Comparison of ENCODE assay signal across 35 cellular contexts in the genomic region with DNA sequence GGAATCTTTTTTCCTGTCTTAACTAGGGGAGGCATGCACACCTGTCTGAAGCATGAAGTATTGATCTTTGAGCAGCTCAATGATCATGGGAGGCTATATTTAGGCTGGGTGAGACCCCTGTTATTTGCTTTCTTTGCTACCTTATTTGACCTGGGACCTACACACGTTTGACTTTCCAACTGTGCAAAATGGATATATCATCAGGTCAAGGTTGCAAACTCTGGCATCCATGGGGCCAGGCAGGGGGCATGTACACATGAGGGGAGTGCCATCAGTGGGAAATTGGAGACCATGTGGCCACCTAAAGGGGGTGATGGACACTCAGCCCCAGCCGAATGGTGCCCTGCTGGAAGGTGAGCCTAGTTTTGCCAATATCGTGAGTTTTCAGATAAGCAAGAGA.
DNase-seq lines count a peak whose midpoint lies in the region; ATAC-seq, FAIRE-seq and TF ChIP-seq lines count a peak whose summit lies in the region.
"Had no signal": no experiment of that assay in that cellular context is flagged by ENCODE, and none has a peak within 500 bp of the region (broad histone marks: within the 10 kb centered on the region; RNA-seq: fewer than 3 reads in every experiment).

No MANE protein-coding gene starts in this region.

- intact Hi-C loops in HepG2 (cut with micrococcal nuclease; ENCODE audit: unreplicated experiment) = no loop called here
- intact Hi-C loops in right lobe of liver (cut with DNase I) = no loop called here

- POLR2A ChIA-PET in HepG2 (lab: Yijun Ruan, JAX) = no interaction called here

- H3K9me3 Mint-ChIP-seq in endodermal cell = no peaks in the 10 kb centered on the region
- H3K9me3 Mint-ChIP-seq: CD14-positive monocyte; CD4-positive, alpha-beta memory T cell; CD4-positive, alpha-beta T cell; CD4-positive, CD25-positive, alpha-beta regulatory T cell; CD8-positive, alpha-beta memory T cell; CD8-positive, alpha-beta T cell had no signal

- H3K27me3 ChIP-seq in HepG2 (ENCODE audit: control insufficient read depth in 1 of 2, insufficient read depth in 2 of 2, low read length in 2 of 2) (no peaks in the 10 kb centered on the region), right lobe of liver (no peaks in the 10 kb centered on the region), endodermal cell (ENCODE audit: control insufficient read depth, insufficient read depth, low read length, poor library complexity, severe bottlenecking) (no peaks in the 10 kb centered on the region)
- H3K27me3 ChIP-seq: BE2C; BLaER1; BLaER1 treated with 17β-estradiol and CSF1 and Interleukin-3, amounts not matched to agents 10 nM and 100 nM had no signal

- H3K4me3 ChIP-seq in HepG2 (replicated peaks in 1 of 3; ENCODE audit: insufficient read depth in 1 of 3, low read depth in 2 of 3, low read length in 3 of 3) (no peak overlapping the region), right lobe of liver (no peak overlapping the region), coronary artery (no peak overlapping the region), endodermal cell (ENCODE audit: low read length) (no peak overlapping the region)
- H3K4me3 ChIP-seq: A549; BLaER1; BLaER1 treated with 17β-estradiol and CSF1 and Interleukin-3, amounts not matched to agents 10 nM and 100 nM had no signal

- no peaks in the 10 kb centered on the region for H4K20me1 ChIP-seq in HepG2 (ENCODE audit: insufficient read depth, low read length)
- H4K20me1 ChIP-seq: BLaER1; BLaER1 treated with 17β-estradiol and CSF1 and Interleukin-3, amounts not matched to agents 10 nM and 100 nM had no signal

- H3K4me3 Mint-ChIP-seq in endodermal cell = no peak overlapping the region
- H3K4me3 Mint-ChIP-seq: B cell; CD14-positive monocyte; CD4-positive, alpha-beta memory T cell; CD4-positive, alpha-beta T cell; CD4-positive, CD25-positive, alpha-beta regulatory T cell; CD8-positive, alpha-beta memory T cell; CD8-positive, alpha-beta T cell had no signal

- no peaks in the 10 kb centered on the region for H3K9me3 ChIP-seq in HepG2 (ENCODE audit: low read length)
- no peaks in the 10 kb centered on the region for H3K9me3 ChIP-seq in right lobe of liver
- H3K9me3 ChIP-seq in endodermal cell (ENCODE audit: control insufficient read depth, low read length) = no peaks in the 10 kb centered on the region
- H3K9me3 ChIP-seq: A549; BE2C; BLaER1; BLaER1 treated with 17β-estradiol and CSF1 and Interleukin-3, amounts not matched to agents 10 nM and 100 nM; Caco-2 had no signal

- no peak; the same call in none of the 3 replicates for ATAC-seq in HepG2
- ATAC-seq in right lobe of liver = no peak
- ATAC-seq: A549; CD8-positive, alpha-beta T cell had no signal

- TF ChIP-seq RAD21 in HepG2 (CRISPR knock-in tag; IDR thresholded peaks at IDR 0.05) = no peak

- H3K4me1 Mint-ChIP-seq in endodermal cell = no peaks in the 10 kb centered on the region
- H3K4me1 Mint-ChIP-seq: B cell; CD14-positive monocyte; CD4-positive, alpha-beta memory T cell; CD4-positive, CD25-positive, alpha-beta regulatory T cell; CD8-positive, alpha-beta memory T cell had no signal

- no peak for DNase-seq in HepG2 (ENCODE audit: low spot score)
- no peak for DNase-seq in right lobe of liver
- DNase-seq in coronary artery (ENCODE audit: low spot score) = peak; percentile 47
- DNase-seq in endodermal cell = no peak
- DNase-seq in SHP77 treated with DMSO at 0.1 percent for 48 hours (lab: John Stamatoyannopoulos, UW) = no peak
- DNase-seq in hepatic stellate cell (ENCODE audit: low spot score) = no peak
- DNase-seq: 8988T; ACHN; AML-193; BE2C; C1 segment of cervical spinal cord; Caco-2; Calu3; CD4-positive, alpha-beta memory T cell; CD4-positive, alpha-beta T cell; CD4-positive, CD25-positive, alpha-beta regulatory T cell; CD8-positive, alpha-beta memory T cell; CD8-positive, alpha-beta T cell; COR-L47; DMS 273 treated with DMSO at 0.1 percent for 48 hours; DMS153; DMS53; DMS79; DMS79 treated with DMSO at 0.1 percent for 48 hours; DND-41; EL had no signal

- peak overlapping the region; percentile 32 for H3K27ac Mint-ChIP-seq in endodermal cell
- H3K27ac Mint-ChIP-seq: B cell; CD4-positive, alpha-beta memory T cell; CD4-positive, alpha-beta T cell; CD4-positive, CD25-positive, alpha-beta regulatory T cell; CD8-positive, alpha-beta memory T cell; CD8-positive, alpha-beta T cell had no signal

- no peak overlapping the region for H3K4me2 ChIP-seq in HepG2 (ENCODE audit: low read depth, low read length)
- H3K4me2 ChIP-seq: A549; BLaER1; BLaER1 treated with 17β-estradiol and CSF1 and Interleukin-3, amounts not matched to agents 10 nM and 100 nM had no signal

- TF ChIP-seq CTCF in HepG2 (CRISPR knock-in tag; IDR thresholded peaks at IDR 0.05) = no peak
- no peak for TF ChIP-seq CTCF in right lobe of liver (IDR thresholded peaks at IDR 0.05)
- TF ChIP-seq CTCF in coronary artery (IDR thresholded peaks at IDR 0.05) = no peak
- TF ChIP-seq CTCF in endodermal cell (conservative IDR thresholded peaks at IDR 0.05) = no peak

- WGBS in HepG2 (ENCODE audit: low lambda C conversion rate) = 59% methylated on average over 3 of the region's 3 CpGs
- WGBS in right lobe of liver (ENCODE audit: insufficient coverage, low coverage, low lambda C conversion rate, missing lambda C conversion rate) = 46% methylated on average over 3 of the region's 3 CpGs
- 89 to 100% methylated on average over 1 to 3 of the region's 3 CpGs for WGBS in endodermal cell (ENCODE audit: insufficient coverage in 1 of 2, insufficient read length in 1 of 2), 2 experiments

- H2AFZ ChIP-seq in HepG2 (ENCODE audit: low read length) = no peak overlapping the region

- in situ Hi-C loops in HepG2 (cut with HindIII; ENCODE audit: extremely low pct_ligation_motif_present, low pct_unique_long_range_greater_than_20kb) = loop anchor here (25.0 kb wide), 2 partner anchors 337 to 637 kb away; partner anchors contain the start of gene PTPRG

- no peak overlapping the region for H3K9ac ChIP-seq in HepG2 (ENCODE audit: insufficient read depth, low read depth, low read length)
- H3K9ac ChIP-seq in endodermal cell (ENCODE audit: extremely low read depth, low read length, poor library complexity, severe bottlenecking) = no peak overlapping the region
- H3K9ac ChIP-seq: BLaER1; BLaER1 treated with 17β-estradiol and CSF1 and Interleukin-3, amounts not matched to agents 10 nM and 100 nM had no signal

- no TSS peak for BruUV-seq in HepG2 (replicated peaks; lab: Mats Ljungman, UMichigan)

- H3K27me3 Mint-ChIP-seq in endodermal cell (ENCODE audit: insufficient read depth) = no peaks in the 10 kb centered on the region
- H3K27me3 Mint-ChIP-seq: B cell; CD4-positive, CD25-positive, alpha-beta regulatory T cell; CD8-positive, alpha-beta memory T cell had no signal

- CTCF ChIA-PET in HepG2 (lab: Yijun Ruan, JAX; ENCODE audit: low intra/inter-chr PET ratio, low total read pairs) = no interaction called here

- TF ChIP-seq EP300 in HepG2 (IDR thresholded peaks at IDR 0.05; ENCODE audit: low read depth in 2 of 2, low read length in 2 of 2) (no peak), HepG2 (CRISPR knock-in tag; IDR thresholded peaks at IDR 0.05; ENCODE audit: borderline replicate concordance) (no peak)

- no peak for TF ChIP-seq POLR2A in HepG2 (IDR thresholded peaks at IDR 0.05; ENCODE audit: insufficient read depth in 1 of 2, low read depth in 2 of 2, low read length in 2 of 2)
- TF ChIP-seq POLR2A in right lobe of liver (IDR thresholded peaks at IDR 0.05) = no peak

- H3K79me2 ChIP-seq in HepG2 (ENCODE audit: insufficient read depth, low read length) = no peaks in the 10 kb centered on the region

- H3K36me3 Mint-ChIP-seq in endodermal cell (ENCODE audit: low read depth) = peaks cover 34% of the 10 kb centered on the region
- H3K36me3 Mint-ChIP-seq: CD14-positive monocyte; CD4-positive, alpha-beta memory T cell; CD4-positive, CD25-positive, alpha-beta regulatory T cell; CD8-positive, alpha-beta memory T cell; CD8-positive, alpha-beta T cell had no signal

- H3K36me3 ChIP-seq in HepG2 (replicated peaks in 1 of 2; ENCODE audit: control insufficient read depth in 1 of 2, insufficient read depth in 2 of 2, low read length in 2 of 2) (peaks cover 2 to 24% of the 10 kb centered on the region in 2 experiments; a peak in 4 of 5 replicates), right lobe of liver (no peaks in the 10 kb centered on the region), endodermal cell (ENCODE audit: control insufficient read depth, insufficient read depth, low read length) (peaks cover 27% of the 10 kb centered on the region)
- H3K36me3 ChIP-seq: BE2C had no signal

- H3K27ac ChIP-seq in HepG2 (ENCODE audit: extremely low read length, insufficient read depth, low read length) (peak overlapping the region; percentile 11), right lobe of liver (no peak overlapping the region), coronary artery (no peak overlapping the region), endodermal cell (ENCODE audit: low read depth, low read length) (no peak overlapping the region)
- H3K27ac ChIP-seq: 22Rv1; A549; BLaER1; BLaER1 treated with 17β-estradiol and CSF1 and Interleukin-3, amounts not matched to agents 10 nM and 100 nM; C4-2B had no signal

- no peak for FAIRE-seq in HepG2 (lab: Jason Lieb, UNC)
- FAIRE-seq: A204.1, A549, D721Med had no signal

- H3K4me1 ChIP-seq in HepG2 (ENCODE audit: insufficient read depth, low read length) (peaks cover 8% of the 10 kb centered on the region), right lobe of liver (no peaks in the 10 kb centered on the region), endodermal cell (ENCODE audit: control insufficient read depth, insufficient read depth, low read length) (no peaks in the 10 kb centered on the region)
- H3K4me1 ChIP-seq: A549; BE2C; BLaER1; BLaER1 treated with 17β-estradiol and CSF1 and Interleukin-3, amounts not matched to agents 10 nM and 100 nM; Caco-2 had no signal

TF ChIP-seq in HepG2, 621 proteins besides CTCF, POLR2A, EP300 and RAD21 (continues in another document):
- TF ChIP-seq NR3C1 (CRISPR knock-in tag; IDR thresholded peaks at IDR 0.05) = no peak
- no peak for TF ChIP-seq HOXD1 (CRISPR knock-in tag; IDR thresholded peaks at IDR 0.05)
- TF ChIP-seq RARA (CRISPR knock-in tag; IDR thresholded peaks at IDR 0.05) = peak; percentile 72
- TF ChIP-seq SOX6 (IDR thresholded peaks at IDR 0.05) = no peak
- 0 out of 2 replicates have a peak, but pooled peaks have one; percentile 12 for TF ChIP-seq SOX6 (CRISPR knock-in tag; IDR thresholded peaks at IDR 0.05)
- TF ChIP-seq SRF (IDR thresholded peaks at IDR 0.05; ENCODE audit: low read depth, low read length) = no peak
- peak; percentile 45 for TF ChIP-seq HNF4A (CRISPR knock-in tag; IDR thresholded peaks at IDR 0.05)
- no peak for TF ChIP-seq IKZF4 (CRISPR knock-in tag; IDR thresholded peaks at IDR 0.05; ENCODE audit: borderline replicate concordance, low read depth, not compliant biosample characterization)
